16 cellular contexts compared by ENCODE assay signal in the genomic region with DNA sequence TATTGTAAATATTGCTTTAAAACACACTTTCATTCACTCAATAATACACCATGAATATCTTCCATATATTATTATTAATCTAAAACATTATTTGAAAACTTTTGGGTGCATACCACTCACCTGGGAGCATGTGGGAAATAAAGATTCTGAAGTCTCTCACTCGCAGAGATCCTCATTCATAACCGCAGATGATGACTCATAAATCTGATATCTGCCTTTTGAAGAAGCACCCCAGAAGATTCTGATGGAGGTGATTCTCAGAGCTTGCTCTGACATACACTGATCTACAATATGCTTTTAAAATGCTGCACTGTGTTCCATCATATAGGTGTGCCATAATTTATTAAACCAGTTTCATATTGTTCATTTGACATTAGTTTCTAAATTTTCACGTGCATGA.
A peak's percentile ranks its signal among the peaks of the same experiment; 100 is the strongest.
DNase-seq lines count a peak whose midpoint lies in the region; ATAC-seq, FAIRE-seq and TF ChIP-seq lines count a peak whose summit lies in the region.
"Had no signal": no experiment of that assay in that cellular context is flagged by ENCODE, and none has a peak within 500 bp of the region (broad histone marks: within the 10 kb centered on the region; RNA-seq: fewer than 3 reads in every experiment).

No MANE protein-coding gene starts in this region.

- H3K27me3 ChIP-seq in RWPE2 (ENCODE audit: insufficient read depth, poor library complexity, severe bottlenecking) (no peaks in the 10 kb centered on the region), left lung (no peaks in the 10 kb centered on the region)
- H3K27me3 ChIP-seq in effector memory CD4-positive, alpha-beta T cell (replicated peaks; ENCODE audit: control insufficient read depth, insufficient read depth, low read length, poor library complexity, severe bottlenecking), result no peaks in the 10 kb centered on the region

- H3K36me3 ChIP-seq in RWPE2 (ENCODE audit: low read depth), result no peaks in the 10 kb centered on the region
- no peaks in the 10 kb centered on the region for H3K36me3 ChIP-seq in effector memory CD4-positive, alpha-beta T cell (ENCODE audit: control insufficient read depth, insufficient read depth, low read length)
- no peaks in the 10 kb centered on the region for H3K36me3 ChIP-seq in left lung

- H3K4me1 ChIP-seq in A549 (peaks cover 8% of the 10 kb centered on the region; the same call in 1 of the 3 replicates), RWPE2 (ENCODE audit: insufficient read depth, poor library complexity, severe bottlenecking) (peaks cover 17% of the 10 kb centered on the region), left lung (peaks cover 2 to 3% of the 10 kb centered on the region in 2 donors)
- H3K4me1 ChIP-seq in effector memory CD4-positive, alpha-beta T cell (ENCODE audit: control insufficient read depth, insufficient read depth, low read length, poor library complexity, severe bottlenecking), result peaks cover 5% of the 10 kb centered on the region

- WGBS in A549 (ENCODE audit: missing lambda C conversion rate), result 82% methylated on average over 3 of the region's 3 CpGs

- CTCF ChIA-PET in A549 (lab: Yijun Ruan, JAX), result no interaction called here

- no peak for FAIRE-seq in A549 (lab: Jason Lieb, UNC)
- FAIRE-seq: D721Med, H54 had no signal

- H3K27ac ChIP-seq in A549 (no peak overlapping the region), RWPE2 (ENCODE audit: poor library complexity, severe bottlenecking) (no peak overlapping the region), left lung (no peak overlapping the region)
- H3K27ac ChIP-seq in effector memory CD4-positive, alpha-beta T cell (ENCODE audit: insufficient read depth, low read length, poor library complexity, severe bottlenecking), result no peak overlapping the region
- H3K27ac ChIP-seq: C4-2B had no signal

- no peak for TF ChIP-seq EP300 in A549 (IDR thresholded peaks at IDR 0.05)

- no peak overlapping the region for H3K4me2 ChIP-seq in A549

- H3K9me3 ChIP-seq in A549 (no peaks in the 10 kb centered on the region), RWPE2 (ENCODE audit: severe bottlenecking) (no peaks in the 10 kb centered on the region), left lung (no peaks in the 10 kb centered on the region)
- no peaks in the 10 kb centered on the region for H3K9me3 ChIP-seq in effector memory CD4-positive, alpha-beta T cell (ENCODE audit: control insufficient read depth, low read length)

- H3K4me3 ChIP-seq in A549 (no peak overlapping the region), RWPE2 (ENCODE audit: severe bottlenecking) (no peak overlapping the region), left lung (no peak overlapping the region), foreskin fibroblast (ENCODE audit: low read depth in 1 of 2, low read length in 2 of 2) (no peak overlapping the region)
- no peak overlapping the region for H3K4me3 ChIP-seq in effector memory CD4-positive, alpha-beta T cell (ENCODE audit: insufficient read depth, low read depth, low read length, poor library complexity, severe bottlenecking)

- TF ChIP-seq RAD21 in A549 (conservative IDR thresholded peaks at IDR 0.05 in 1 of 2, IDR thresholded peaks at IDR 0.05 in 1 of 2), result no peak

- DNase-seq in A549 (ENCODE audit: low read depth in 1 of 2, low spot score in 1 of 2) (no peak), ELR (ENCODE audit: low read depth) (peak; percentile 53), RWPE2 (ENCODE audit: low spot score) (no peak), C1 segment of cervical spinal cord (lab: John Stamatoyannopoulos, UW) (no peak), left lung (no peak), foreskin fibroblast (no peak)
- DNase-seq in central memory CD4-positive, alpha-beta T cell, result peak; percentile 16
- DNase-seq in effector memory CD4-positive, alpha-beta T cell, result no peak
- DNase-seq: 8988T, COR-L47, DMS153, DMS79 treated with DMSO at 0.1 percent for 48 hours had no signal

- TF ChIP-seq CTCF in A549 (IDR thresholded peaks at IDR 0.05) (no peak), RWPE2 (IDR thresholded peaks at IDR 0.05; ENCODE audit: poor library complexity, severe bottlenecking) (no peak), left lung (IDR thresholded peaks at IDR 0.05) (no peak), foreskin fibroblast (IDR thresholded peaks at IDR 0.05; ENCODE audit: low read depth, low read length) (no peak)

- no peak for ATAC-seq in A549
- ATAC-seq in RWPE2 (ENCODE audit: low read depth), result peak; percentile 49; the same call in 1 of the 3 replicates
- ATAC-seq in left lung, result no peak
- ATAC-seq: HCT116 had no signal

- no peak for TF ChIP-seq POLR2A in A549 (IDR thresholded peaks at IDR 0.05; ENCODE audit: low read length)

- POLR2A ChIA-PET in A549 (lab: Yijun Ruan, JAX), result no interaction called here

- intact Hi-C loops in left lung (cut with DNase I), result no loop called here

TF ChIP-seq in A549, 52 proteins besides CTCF, POLR2A, EP300 and RAD21:
- no peak for TF ChIP-seq CHD4 (IDR thresholded peaks at IDR 0.05; ENCODE audit: borderline replicate concordance)
- TF ChIP-seq FOSL2 (IDR thresholded peaks at IDR 0.05), result no peak
- TF ChIP-seq FOSL2 (CRISPR knock-in tag; IDR thresholded peaks at IDR 0.05), result peak; percentile 55; the same call in 1 of the 2 replicates
- TF ChIP-seq HDAC2 (IDR thresholded peaks at IDR 0.05), result no peak
- no peak for TF ChIP-seq FOSB (CRISPR knock-in tag; IDR thresholded peaks at IDR 0.05)
- TF ChIP-seq NR3C1 (IDR thresholded peaks at IDR 0.05), result no peak
- no peak for TF ChIP-seq CEBPB (IDR thresholded peaks at IDR 0.05)
- no peak for TF ChIP-seq CBX2 (IDR thresholded peaks at IDR 0.05; ENCODE audit: borderline replicate concordance, low read depth)

Comparison
In these comparisons a context has a peak if more than half of its experiments do, and no peak if none do; other contexts are left out.
1. DNase-seq: peak in ELR (single experiment) and central memory CD4-positive, alpha-beta T cell (single experiment); none in A549 (0 of 2), RWPE2 (single experiment), effector memory CD4-positive, alpha-beta T cell (0 of 3), C1 segment of cervical spinal cord (0 of 14), left lung (0 of 2) and foreskin fibroblast (0 of 2).